9 cellular contexts compared by ENCODE assay signal in the genomic region with DNA sequence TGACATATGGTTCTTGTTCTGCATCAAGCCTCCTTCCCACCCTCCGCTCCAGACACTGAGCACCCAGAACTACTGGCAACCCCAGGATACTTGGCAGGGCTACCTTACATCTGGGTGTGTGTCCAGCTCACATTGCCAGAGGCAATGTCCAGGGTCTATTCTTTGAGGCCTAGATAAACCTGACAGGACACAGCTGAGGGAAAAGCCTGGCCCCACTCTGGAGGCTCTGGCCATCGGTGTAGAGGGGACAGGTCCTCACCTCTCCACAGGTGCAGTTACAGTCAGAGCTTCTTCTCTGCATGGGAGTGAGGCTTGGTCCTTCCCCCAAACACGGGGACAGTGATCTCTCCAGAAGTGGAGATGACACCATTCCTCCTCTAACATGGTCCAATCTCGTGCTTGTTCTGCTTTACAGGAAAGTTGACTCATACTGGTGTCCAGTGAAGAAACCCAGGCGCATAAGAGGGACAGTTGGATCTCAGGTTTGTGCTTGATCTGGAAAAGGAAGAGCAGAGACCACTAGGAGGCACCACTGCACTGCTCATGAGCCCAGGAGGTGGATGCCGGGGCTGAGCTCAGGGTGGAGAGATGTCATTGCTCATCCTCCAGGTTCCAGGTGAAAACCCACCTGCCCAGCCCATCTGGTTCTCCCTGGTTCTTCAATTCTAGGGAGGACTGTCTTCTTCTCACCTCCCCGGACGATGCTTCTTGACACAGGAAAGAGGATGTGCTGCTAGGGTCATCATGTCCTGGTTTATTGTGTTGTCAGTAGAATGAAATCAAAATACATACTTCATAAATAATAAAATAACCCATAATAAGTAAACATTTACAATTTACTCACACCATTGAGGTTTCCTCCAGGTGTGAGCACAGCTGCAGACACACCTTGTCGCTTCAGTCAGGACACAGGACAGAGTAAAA. TPM values are rescaled to one million over a fixed set of nuclear protein-coding genes. Genes with fewer than 3 reads are reported as not detected.
DNase-seq lines count a peak whose midpoint lies in the region; ATAC-seq and TF ChIP-seq lines count a peak whose summit lies in the region.
"Had no signal": no experiment of that assay in that cellular context is flagged by ENCODE, and none has a peak within 500 bp of the region (broad histone marks: within the 10 kb centered on the region; RNA-seq: fewer than 3 reads in every experiment).

No MANE protein-coding gene starts in this region.

- H3K4me3 ChIP-seq in cardiac fibroblast (replicated peaks in 1 of 2; ENCODE audit: low read depth in 2 of 2, low read length in 2 of 2) = no peak overlapping the region

- peak; percentile 95 for ATAC-seq in left colon

- peak; percentile 87 for TF ChIP-seq CTCF in cardiac fibroblast (IDR thresholded peaks at IDR 0.05; ENCODE audit: low read depth, low read length)

- intact Hi-C loops in left colon (cut with DNase I, micrococcal nuclease) = loop anchor here in 1 of 2 donors (10.0 kb wide), 1 partner anchor 97 kb away; no protein-coding TSS in a partner anchor

- peak; percentile 48 for DNase-seq in NK-92 treated with Interleukin-12 subunit alpha and Interleukin-12 subunit beta, amount 100 ng/mL, for 24 hours (lab: John Stamatoyannopoulos, UW)
- DNase-seq in NK-92 (lab: John Stamatoyannopoulos, UW; ENCODE audit: unreplicated experiment) (no peak), NCI-H1105 treated with DMSO at 0.1 percent for 48 hours (lab: John Stamatoyannopoulos, UW) (peak; percentile 28), cardiac fibroblast (ENCODE audit: low read depth in 2 of 2) (peak; percentile 81 to 89), left colon (peak; percentile 60 to 81), NCI-H774 (lab: John Stamatoyannopoulos, UW) (no peak)
- DNase-seq in activated CD4-positive, CD25-positive, alpha-beta regulatory T cell (lab: John Stamatoyannopoulos, UW) = peak; percentile 25 to 57 (median 36)
- DNase-seq in stimulated activated CD4-positive, alpha-beta T cell treated with anti-CD3 and anti-CD28 coated beads, Interleukin-4, amount 100 ng/mL, for 48 hours (ENCODE audit: low read depth in 2 of 2) = peak; percentile 42 to 50

RNA-seq across cellular contexts. Expression of gene HLA-F, which starts 14.7 kb away (rescaled TPM):
- 100 to 1,000 TPM; 184 to 188 TPM for total RNA-seq in left colon

RNA-seq across cellular contexts. Expression of gene ZFP57, which starts 57.0 kb away (rescaled TPM):
- total RNA-seq in left colon = not detected
- total RNA-seq: mononuclear cell had no signal

Comparison
In these comparisons a context has a peak if more than half of its experiments do, and no peak if none do; other contexts are left out.
1. DNase-seq: peak in NK-92 treated with Interleukin-12 subunit alpha and Interleukin-12 subunit beta, amount 100 ng/mL, for 24 hours (single experiment), NCI-H1105 treated with DMSO at 0.1 percent for 48 hours (single experiment), activated CD4-positive, CD25-positive, alpha-beta regulatory T cell (4 of 4), cardiac fibroblast (2 of 2), left colon (2 of 2) and stimulated activated CD4-positive, alpha-beta T cell treated with anti-CD3 and anti-CD28 coated beads, Interleukin-4, amount 100 ng/mL, for 48 hours (2 of 2); none in NK-92 (single experiment) and NCI-H774 (single experiment).